9 cellular contexts compared by ENCODE assay signal in the genomic region with DNA sequence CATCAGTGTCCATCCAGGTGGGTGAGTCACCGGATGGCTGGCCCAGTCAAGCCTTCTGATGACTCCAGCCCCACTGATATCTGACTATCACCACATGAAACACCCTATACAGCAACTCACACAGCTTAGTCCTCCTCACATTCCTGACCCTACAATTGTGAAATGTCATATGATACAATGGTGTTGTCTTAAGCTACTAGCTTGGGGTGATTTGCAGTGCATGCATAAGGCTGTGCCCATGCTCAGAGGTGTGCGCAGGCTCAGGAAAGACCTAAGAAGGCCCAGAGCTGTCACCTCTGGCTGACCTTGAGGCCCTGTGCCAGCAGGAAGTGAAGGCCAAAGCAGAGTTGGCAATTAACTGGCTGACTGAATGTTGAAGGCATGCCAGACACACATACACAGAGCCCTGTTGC. TPM values are rescaled to one million over a fixed set of nuclear protein-coding genes. Genes with fewer than 3 reads are reported as not detected.
DNase-seq lines count a peak whose midpoint lies in the region; ATAC-seq and TF ChIP-seq lines count a peak whose summit lies in the region.
"Had no signal": no experiment of that assay in that cellular context is flagged by ENCODE, and none has a peak within 500 bp of the region (broad histone marks: within the 10 kb centered on the region; RNA-seq: fewer than 3 reads in every experiment).

No MANE protein-coding gene starts in this region.

- H3K36me3 ChIP-seq in PC-9 (ENCODE audit: low read depth), result no peaks in the 10 kb centered on the region

- H3K27ac ChIP-seq in PC-9, result peak overlapping the region; percentile 48
- H3K27ac ChIP-seq: parathyroid adenoma had no signal

- CTCF ChIA-PET in PC-9 (lab: Charles Lee), result interaction anchor here (0.8 kb wide), 1 partner anchor 29 kb away, joined by 3 read pairs; no protein-coding TSS in a partner anchor

- no peaks in the 10 kb centered on the region for H3K9me3 Mint-ChIP-seq in T-helper 1 cell treated with Interleukin-12 subunit alpha and Interleukin-12 subunit beta and Interleukin-4 antibody, amounts not matched to agents 30 μg/mL and 1 μg/mL, for 36 hours

- no peak for DNase-seq in T-helper 1 cell
- peak; percentile 72 to 98 for DNase-seq in PC-9
- peak; percentile 28 for DNase-seq in epithelial cell of esophagus (ENCODE audit: low read depth)
- peak; percentile 10 for DNase-seq in pulmonary artery endothelial cell (ENCODE audit: low read depth, low spot score)

- POLR2A ChIA-PET in PC-9 (lab: Charles Lee; ENCODE audit: unreplicated experiment), result interaction anchor here (0.5 to 0.8 kb wide), 3 partner anchors 84 to 1321 kb away, joined by 4 to 17 read pairs (median 5); no protein-coding TSS in a partner anchor

- intact Hi-C loops in PC-9 (cut with micrococcal nuclease; ENCODE audit: unreplicated experiment), result loop anchor here (1.0 kb wide), 1 partner anchor 21 kb away; the partner anchor contains the start of gene SEMA4D

- H3K4me1 ChIP-seq in PC-9 (replicated peaks; ENCODE audit: insufficient read depth), result peaks cover 32% of the 10 kb centered on the region
- H3K4me1 ChIP-seq: parathyroid adenoma had no signal

- H2AFZ ChIP-seq in PC-9, result no peak overlapping the region
- H2AFZ ChIP-seq: parathyroid adenoma had no signal

- H3K9me3 ChIP-seq in PC-9 (ENCODE audit: insufficient read depth, low read depth), result no peaks in the 10 kb centered on the region

- H3K36me3 Mint-ChIP-seq in T-helper 1 cell treated with Interleukin-12 subunit alpha and Interleukin-12 subunit beta and Interleukin-4 antibody, amounts not matched to agents 30 μg/mL and 1 μg/mL, for 36 hours (ENCODE audit: low read depth), result peaks cover 4% of the 10 kb centered on the region

- H3K4me1 Mint-ChIP-seq in T-helper 1 cell treated with Interleukin-12 subunit alpha and Interleukin-12 subunit beta and Interleukin-4 antibody, amounts not matched to agents 30 μg/mL and 1 μg/mL, for 36 hours (ENCODE audit: low read depth), result peaks cover 60% of the 10 kb centered on the region

- no peaks in the 10 kb centered on the region for H3K27me3 ChIP-seq in PC-9 (ENCODE audit: insufficient read depth, low read depth)

- peaks cover 20% of the 10 kb centered on the region; the same call in 1 of the 2 replicates for H3F3A ChIP-seq in PC-9 (ENCODE audit: insufficient read depth, low read depth)

- H3K4me3 Mint-ChIP-seq in T-helper 1 cell treated with Interleukin-12 subunit alpha and Interleukin-12 subunit beta and Interleukin-4 antibody, amounts not matched to agents 30 μg/mL and 1 μg/mL, for 36 hours, result no peak overlapping the region

- H3K27ac Mint-ChIP-seq in T-helper 1 cell treated with Interleukin-12 subunit alpha and Interleukin-12 subunit beta and Interleukin-4 antibody, amounts not matched to agents 30 μg/mL and 1 μg/mL, for 36 hours, result peak overlapping the region; percentile 83

- H3K4me3 ChIP-seq in PC-9 (no peak overlapping the region), epithelial cell of esophagus (ENCODE audit: low read length) (no peak overlapping the region)

- H4K20me1 ChIP-seq in PC-9 (ENCODE audit: insufficient read depth), result no peaks in the 10 kb centered on the region

- no peaks in the 10 kb centered on the region for H3K27me3 Mint-ChIP-seq in T-helper 1 cell treated with Interleukin-12 subunit alpha and Interleukin-12 subunit beta and Interleukin-4 antibody, amounts not matched to agents 30 μg/mL and 1 μg/mL, for 36 hours (ENCODE audit: low read depth)

- no peak for TF ChIP-seq CTCF in PC-9 (conservative IDR thresholded peaks at IDR 0.05)
- no peak for TF ChIP-seq CTCF in epithelial cell of esophagus (IDR thresholded peaks at IDR 0.05; ENCODE audit: insufficient read depth, low read depth, low read length, missing control alignments)

- ATAC-seq in HG02610 (IDR thresholded peaks at IDR 0.05; ENCODE audit: unreplicated experiment) (no peak), GM21737 (IDR thresholded peaks at IDR 0.05; ENCODE audit: unreplicated experiment) (no peak), HG02870 (IDR thresholded peaks at IDR 0.05; ENCODE audit: unreplicated experiment) (no peak)

- BruUV-seq in PC-9 (replicated peaks; lab: Mats Ljungman, UMichigan), result no TSS peak

- H3K79me2 ChIP-seq in PC-9 (ENCODE audit: low read depth), result no peaks in the 10 kb centered on the region
- H3K79me2 ChIP-seq: parathyroid adenoma had no signal

- no peaks in the 10 kb centered on the region for H3K9me2 ChIP-seq in PC-9 (ENCODE audit: insufficient read depth)

- 0 out of 2 replicates have a peak overlapping the region, but pooled peaks have one; percentile 6 for H3K4me2 ChIP-seq in PC-9

RNA-seq across cellular contexts. Expression of gene SEMA4D, which starts 21.5 kb away (rescaled TPM):
- total RNA-seq in PC-9 (2021), result 48.4 and 58.3 TPM in 2 replicates
- total RNA-seq in pulmonary artery endothelial cell, result 2.8 and 4.3 TPM in 2 replicates

Comparison
In these comparisons a context has a peak if more than half of its experiments do, and no peak if none do; other contexts are left out.
1. DNase-seq: peak in PC-9 (2 of 2), epithelial cell of esophagus (single experiment) and pulmonary artery endothelial cell (single experiment); none in T-helper 1 cell (0 of 5).